In the genomic region with DNA sequence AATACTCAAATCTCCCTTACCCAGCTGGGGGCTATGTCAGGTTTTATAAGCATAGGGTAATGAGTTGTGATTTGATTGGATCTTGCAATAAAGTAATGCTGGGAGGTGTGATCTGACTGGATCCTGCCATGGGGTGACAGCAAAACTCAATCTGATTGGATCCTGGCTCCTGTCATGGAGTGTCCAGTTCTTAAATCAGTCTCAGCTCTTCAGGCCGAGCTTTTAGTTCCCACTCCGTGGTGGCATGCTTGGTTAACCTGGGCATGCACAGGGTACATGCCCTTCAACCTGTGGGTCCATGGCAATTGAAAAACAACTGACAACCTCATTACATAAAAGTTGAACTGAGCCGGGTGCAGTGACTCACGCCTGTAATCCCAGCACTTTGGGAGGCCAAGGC, we compare ENCODE assay signal across 7 cellular contexts. TPM values are rescaled to one million over a fixed set of nuclear protein-coding genes. Genes with fewer than 3 reads are reported as not detected.
"Had no signal": no experiment of that assay in that cellular context is flagged by ENCODE, and none has a peak within 500 bp of the region (broad histone marks: within the 10 kb centered on the region; RNA-seq: fewer than 3 reads in every experiment).

No MANE protein-coding gene starts in this region.

RNA-seq across cellular contexts. Expression of gene UPK3B, which starts 15.8 kb away (rescaled TPM):
- total RNA-seq: activated naive CD8-positive, alpha-beta T cell treated with anti-CD3 and anti-CD28 coated beads for 36 hours had no signal

RNA-seq across cellular contexts. Expression of gene SPDYE16, which starts 16.9 kb away (rescaled TPM):
- total RNA-seq: activated T-helper 1 cell treated with anti-CD3 and anti-CD28 coated beads, Interleukin-12 subunit alpha, Interleukin-12 subunit beta, Interleukin-2, Interleukin-4 antibody, amounts not matched to agents 30 ng/mL and 10 ng/mL and 1 ng/mL, durations not matched to agents 14 hours and 24 hours and 36 hours; ascending aorta; astrocyte; bronchial epithelial cell; cardiac septum; chondrocyte had no signal
